In the genomic region with DNA sequence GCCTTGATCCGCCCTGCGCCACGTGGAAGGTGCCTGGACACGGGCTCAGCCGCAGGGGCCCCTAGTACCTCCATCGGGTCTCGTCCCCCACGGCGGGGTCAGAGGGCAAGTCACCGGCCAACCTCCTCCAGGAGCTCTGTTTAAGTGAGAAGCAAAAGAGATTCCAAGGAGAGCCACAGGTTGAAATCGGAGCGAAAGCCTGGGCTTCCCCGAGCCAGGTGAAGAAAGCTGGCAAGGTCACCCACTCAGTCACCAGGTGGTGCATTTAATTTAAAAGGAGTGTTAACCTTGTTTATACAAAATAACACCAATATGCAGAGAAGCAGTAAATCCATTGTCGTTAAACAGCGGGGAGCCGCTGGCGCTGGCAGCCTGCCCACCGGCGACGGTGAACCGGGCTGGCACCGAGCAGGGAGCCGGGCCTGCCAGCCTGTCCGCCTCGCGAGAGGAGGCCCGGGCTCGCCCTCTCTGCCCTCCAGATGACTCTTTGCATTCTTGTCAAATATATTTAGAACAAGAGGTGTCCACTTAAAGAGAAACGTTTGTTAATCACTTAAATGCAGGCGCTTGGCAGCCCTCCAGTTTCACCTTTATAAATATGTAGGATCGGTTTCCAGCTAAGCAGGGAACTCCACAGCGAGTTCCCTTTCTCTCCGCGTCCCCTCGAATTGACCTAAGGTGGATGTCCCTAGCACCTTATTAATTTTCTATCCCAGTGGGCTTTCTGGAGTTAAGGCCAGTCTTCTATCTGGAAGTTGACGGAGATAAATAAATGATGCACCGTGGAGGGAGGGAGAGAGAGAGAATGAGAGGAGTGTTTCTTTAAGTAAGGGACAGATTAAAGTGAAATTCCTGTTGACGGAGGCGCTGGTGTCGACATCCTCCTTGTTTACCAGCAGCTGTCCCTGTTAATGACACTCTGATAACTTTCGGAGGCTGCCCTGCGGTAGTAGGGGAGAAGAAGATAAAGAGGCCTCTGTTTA, we compare ENCODE assay signal across 8 cellular contexts.
DNase-seq lines count a peak whose midpoint lies in the region; ATAC-seq and TF ChIP-seq lines count a peak whose summit lies in the region.

No MANE protein-coding gene starts in this region.

- H3K36me3 Mint-ChIP-seq in activated CD8-positive, alpha-beta memory T cell treated with anti-CD3 and anti-CD28 coated beads, Interleukin-2, amount 10 ng/mL, durations not matched to agents 7 days and 5 days: no peaks in the 10 kb centered on the region
- no peaks in the 10 kb centered on the region for H3K36me3 Mint-ChIP-seq in HFFc6 (ENCODE audit: low read depth)

- H3K27me3 ChIP-seq in A673 (replicated peaks; ENCODE audit: insufficient read depth, low read depth, low read length, poor library complexity) (no peaks in the 10 kb centered on the region), cardiac muscle cell (peaks cover 2% of the 10 kb centered on the region), ovary (no peaks in the 10 kb centered on the region)

- POLR2A ChIA-PET in A673 (lab: Charles Lee; ENCODE audit: low non-redundant PET): no interaction called here

- DNase-seq in A673 (ENCODE audit: low spot score) (peak; percentile 53), HT-29 (ENCODE audit: low spot score) (peak; percentile 85), SHP77 (lab: John Stamatoyannopoulos, UW) (peak; percentile 32 to 41), cardiac muscle cell (ENCODE audit: low read depth in 1 of 2, low spot score in 1 of 2) (peak; percentile 47 to 93), ovary (peak; percentile 25 to 56 (median 40)), HFFc6 (no peak)
- no peak for DNase-seq in activated CD8-positive, alpha-beta memory T cell treated with anti-CD3 and anti-CD28 coated beads, Interleukin-2, amount 10 ng/mL, durations not matched to agents 7 days and 5 days

- intact Hi-C loops in A673 (cut with micrococcal nuclease; ENCODE audit: unreplicated experiment): loop anchor here (10.0 kb wide), 1 partner anchor 271 kb away; no protein-coding TSS in a partner anchor
- intact Hi-C loops in ovary (cut with DNase I): no loop called here

- peaks cover 20% of the 10 kb centered on the region for H3K4me1 ChIP-seq in A673 (ENCODE audit: insufficient read depth, low read length, poor library complexity, severe bottlenecking)
- peaks cover 15% of the 10 kb centered on the region for H3K4me1 ChIP-seq in cardiac muscle cell (ENCODE audit: low read depth)
- peaks cover 2% of the 10 kb centered on the region for H3K4me1 ChIP-seq in ovary (ENCODE audit: insufficient read depth)

- 33% methylated on average over 42 of the region's 42 CpGs for WGBS in ovary, 3 donors

- peaks cover 5% of the 10 kb centered on the region for H3K4me1 Mint-ChIP-seq in activated CD8-positive, alpha-beta memory T cell treated with anti-CD3 and anti-CD28 coated beads, Interleukin-2, amount 10 ng/mL, durations not matched to agents 7 days and 5 days
- peaks cover under 1% of the 10 kb centered on the region for H3K4me1 Mint-ChIP-seq in HFFc6 (ENCODE audit: low read depth)

- H3K9me3 Mint-ChIP-seq in activated CD8-positive, alpha-beta memory T cell treated with anti-CD3 and anti-CD28 coated beads, Interleukin-2, amount 10 ng/mL, durations not matched to agents 7 days and 5 days (ENCODE audit: low read depth): no peaks in the 10 kb centered on the region
- no peaks in the 10 kb centered on the region for H3K9me3 Mint-ChIP-seq in HFFc6

- H3K9me3 ChIP-seq in A673 (ENCODE audit: low read depth, low read length, poor library complexity, severe bottlenecking): no peaks in the 10 kb centered on the region
- no peaks in the 10 kb centered on the region for H3K9me3 ChIP-seq in cardiac muscle cell (ENCODE audit: low read depth)
- no peaks in the 10 kb centered on the region for H3K9me3 ChIP-seq in ovary

- no peak for ATAC-seq in HG03565 (IDR thresholded peaks at IDR 0.05; ENCODE audit: unreplicated experiment)
- no peak for ATAC-seq in activated CD8-positive, alpha-beta memory T cell treated with anti-CD3 and anti-CD28 coated beads, Interleukin-2, amount 10 ng/mL, durations not matched to agents 7 days and 5 days

- H3K4me3 ChIP-seq in A673 (ENCODE audit: low read depth, low read length, poor library complexity, severe bottlenecking) (peak overlapping the region; percentile 41), cardiac muscle cell (peak overlapping the region; percentile 15), ovary (peak overlapping the region; percentile 28)

- no peak for TF ChIP-seq CTCF in A673 (conservative IDR thresholded peaks at IDR 0.05; ENCODE audit: low read depth, low read length)
- TF ChIP-seq CTCF in cardiac muscle cell (IDR thresholded peaks at IDR 0.05; ENCODE audit: low read depth, low read length): no peak
- no peak for TF ChIP-seq CTCF in ovary (IDR thresholded peaks at IDR 0.05)
- no peak for TF ChIP-seq CTCF in HFFc6 (IDR thresholded peaks at IDR 0.05)

- TF ChIP-seq POLR2A in ovary (IDR thresholded peaks at IDR 0.05): no peak

- no peak overlapping the region for H3K4me3 Mint-ChIP-seq in activated CD8-positive, alpha-beta memory T cell treated with anti-CD3 and anti-CD28 coated beads, Interleukin-2, amount 10 ng/mL, durations not matched to agents 7 days and 5 days
- no peak overlapping the region for H3K4me3 Mint-ChIP-seq in HFFc6

- CTCF ChIA-PET in A673 (lab: Charles Lee): no interaction called here
- CTCF ChIA-PET in activated CD8-positive, alpha-beta memory T cell treated with anti-CD3 and anti-CD28 coated beads, Interleukin-2, amount 10 ng/mL, durations not matched to agents 7 days and 5 days (lab: Charles Lee): no interaction called here

- TF ChIP-seq EP300 in ovary (IDR thresholded peaks at IDR 0.05): no peak

- H3K27ac ChIP-seq in A673 (ENCODE audit: low read depth, low read length, poor library complexity, severe bottlenecking) (no peak overlapping the region), cardiac muscle cell (peak overlapping the region; percentile 75), ovary (no peak overlapping the region)

- no peak overlapping the region for H3K27ac Mint-ChIP-seq in activated CD8-positive, alpha-beta memory T cell treated with anti-CD3 and anti-CD28 coated beads, Interleukin-2, amount 10 ng/mL, durations not matched to agents 7 days and 5 days
- H3K27ac Mint-ChIP-seq in HFFc6: no peak overlapping the region

- H3K27me3 Mint-ChIP-seq in activated CD8-positive, alpha-beta memory T cell treated with anti-CD3 and anti-CD28 coated beads, Interleukin-2, amount 10 ng/mL, durations not matched to agents 7 days and 5 days: peaks cover 51% of the 10 kb centered on the region
- H3K27me3 Mint-ChIP-seq in HFFc6 (ENCODE audit: insufficient read depth): no peaks in the 10 kb centered on the region; the same call in 1 of the 2 replicates

- H3K36me3 ChIP-seq in A673 (ENCODE audit: insufficient read depth, low read length, poor library complexity, severe bottlenecking) (no peaks in the 10 kb centered on the region), cardiac muscle cell (no peaks in the 10 kb centered on the region), ovary (no peaks in the 10 kb centered on the region)

- BruUV-seq in A673 (replicated peaks; lab: Mats Ljungman, UMichigan): no TSS peak

Comparison
In these comparisons a context has a peak if more than half of its experiments do, and no peak if none do; other contexts are left out.
1. DNase-seq: peak in A673 (single experiment), HT-29 (single experiment), SHP77 (2 of 2), cardiac muscle cell (2 of 2) and ovary (5 of 5); none in activated CD8-positive, alpha-beta memory T cell treated with anti-CD3 and anti-CD28 coated beads, Interleukin-2, amount 10 ng/mL, durations not matched to agents 7 days and 5 days (single experiment) and HFFc6 (single experiment).
2. Peak in every context shown above with its lines, with median percentiles within 50 percentile points of each other: H3K4me3 ChIP-seq.